Comparison of ENCODE assay signal across 6 cellular contexts in the genomic region with DNA sequence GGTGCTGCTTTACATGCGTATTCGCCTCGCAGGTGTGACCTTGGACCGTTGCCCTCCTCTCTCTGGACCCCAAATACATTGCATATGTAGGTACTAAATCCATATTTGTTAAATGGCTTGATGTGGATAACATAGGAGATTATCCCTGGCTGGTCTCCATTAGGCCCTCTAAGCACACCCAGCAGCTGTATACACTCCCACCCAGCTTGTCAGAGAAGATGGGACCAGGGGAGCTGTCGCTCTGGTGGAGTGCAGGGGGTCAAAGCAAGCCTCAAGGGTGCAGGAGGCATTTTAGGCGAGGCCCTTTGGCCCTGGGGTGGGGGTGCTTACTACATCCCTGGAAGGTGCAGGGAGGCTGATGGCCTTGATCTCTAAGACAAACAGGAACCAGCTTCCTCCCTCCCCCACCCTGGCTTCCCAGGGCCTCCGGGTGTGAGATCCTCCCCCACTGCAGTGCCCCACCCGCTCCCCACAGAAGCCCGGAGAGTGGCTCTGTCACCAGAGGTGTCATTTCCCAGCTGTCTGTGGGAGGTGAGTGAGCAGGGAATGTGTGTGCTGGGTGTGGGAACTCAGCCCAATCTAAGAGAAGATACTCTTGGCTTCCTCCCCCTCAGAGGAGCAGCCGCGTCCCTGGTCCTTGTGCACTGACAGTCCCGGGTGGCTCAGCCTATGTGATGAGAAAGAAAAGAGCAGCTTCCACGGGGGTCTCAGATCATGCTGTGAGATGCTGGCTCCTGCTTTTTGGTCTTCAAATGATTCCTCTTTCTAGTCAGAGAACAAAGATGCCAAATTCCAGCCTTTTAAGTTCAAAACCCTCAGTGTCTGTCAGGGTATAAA. TPM values are rescaled to one million over a fixed set of nuclear protein-coding genes. Genes with fewer than 3 reads are reported as not detected.
DNase-seq lines count a peak whose midpoint lies in the region; ATAC-seq and TF ChIP-seq lines count a peak whose summit lies in the region.

No MANE protein-coding gene starts in this region.

- peak overlapping the region; percentile 95 for H2AFZ ChIP-seq in hepatocyte

- peaks cover 5% of the 10 kb centered on the region for H4K20me1 ChIP-seq in hepatocyte (ENCODE audit: insufficient read depth, poor library complexity, severe bottlenecking)

- H3K4me2 ChIP-seq in hepatocyte: peak overlapping the region; percentile 97

- H3K4me1 ChIP-seq in hepatocyte (ENCODE audit: insufficient read depth): peaks cover 25% of the 10 kb centered on the region

- DNase-seq in NCI-H1436 (lab: John Stamatoyannopoulos, UW) (peak; percentile 28), NCI-H1436 treated with DMSO at 0.1 percent for 48 hours (lab: John Stamatoyannopoulos, UW) (no peak), activated T-cell treated with anti-CD3 and anti-CD28 coated beads for 24 hours (ENCODE audit: low read depth) (peak; percentile 71), hepatocyte (ENCODE audit: low spot score) (peak; percentile 75)
- DNase-seq in stimulated activated CD8-positive, alpha-beta memory T cell treated with anti-CD3 and anti-CD28 coated beads, Interleukin-15, amount 100 ng/mL, for 48 hours (ENCODE audit: low read depth in 2 of 2): peak; percentile 62 to 71

- H3K36me3 ChIP-seq in hepatocyte (replicated peaks; ENCODE audit: insufficient read depth, low read depth): no peaks in the 10 kb centered on the region

- H3K9me3 ChIP-seq in hepatocyte (ENCODE audit: low read depth): no peaks in the 10 kb centered on the region

- H3K79me2 ChIP-seq in hepatocyte: peaks cover 27% of the 10 kb centered on the region

- 42% methylated on average over 10 of the region's 13 CpGs for WGBS in hepatocyte (ENCODE audit: low lambda C conversion rate, missing lambda C conversion rate)

- H3K4me3 ChIP-seq in hepatocyte: no peak overlapping the region

- peak overlapping the region; percentile 100 for H3K27ac ChIP-seq in hepatocyte

- ATAC-seq in GM21447 (IDR thresholded peaks at IDR 0.05; ENCODE audit: unreplicated experiment): no peak

- no peaks in the 10 kb centered on the region for H3K27me3 ChIP-seq in hepatocyte

- no peak for TF ChIP-seq CTCF in hepatocyte (IDR thresholded peaks at IDR 0.05; ENCODE audit: poor library complexity)

- H3K9me2 ChIP-seq in hepatocyte (replicated peaks; ENCODE audit: insufficient read depth): no peaks in the 10 kb centered on the region

RNA-seq across cellular contexts. Expression of a gene that starts 1.4 kb away (rescaled TPM):
- 8.2 and 8.5 TPM in 2 replicates for total RNA-seq in hepatocyte
- polyA plus RNA-seq in hepatocyte: 44.6 and 85.7 TPM in 2 replicates

RNA-seq across cellular contexts. Expression of a gene that starts 12.0 kb away (rescaled TPM):
- total RNA-seq in hepatocyte: 21.1 and 25.3 TPM in 2 replicates
- 12.8 and 13.6 TPM in 2 replicates for polyA plus RNA-seq in hepatocyte

RNA-seq across cellular contexts. Expression of a gene that starts 12.0 kb away (rescaled TPM):
- 35.3 and 36.5 TPM in 2 replicates for total RNA-seq in hepatocyte
- polyA plus RNA-seq in hepatocyte: 107 and 143 TPM in 2 replicates

RNA-seq across cellular contexts. Expression of a gene that starts 25.8 kb away (rescaled TPM):
- total RNA-seq in hepatocyte: 9.4 and 10.7 TPM in 2 replicates
- 7.7 and 10.2 TPM in 2 replicates for polyA plus RNA-seq in hepatocyte

RNA-seq across cellular contexts. Expression of a gene that starts 40.3 kb away (rescaled TPM):
- not detected in 2 replicates for total RNA-seq in hepatocyte
- not detected in 2 replicates for polyA plus RNA-seq in hepatocyte
